In the genomic region with DNA sequence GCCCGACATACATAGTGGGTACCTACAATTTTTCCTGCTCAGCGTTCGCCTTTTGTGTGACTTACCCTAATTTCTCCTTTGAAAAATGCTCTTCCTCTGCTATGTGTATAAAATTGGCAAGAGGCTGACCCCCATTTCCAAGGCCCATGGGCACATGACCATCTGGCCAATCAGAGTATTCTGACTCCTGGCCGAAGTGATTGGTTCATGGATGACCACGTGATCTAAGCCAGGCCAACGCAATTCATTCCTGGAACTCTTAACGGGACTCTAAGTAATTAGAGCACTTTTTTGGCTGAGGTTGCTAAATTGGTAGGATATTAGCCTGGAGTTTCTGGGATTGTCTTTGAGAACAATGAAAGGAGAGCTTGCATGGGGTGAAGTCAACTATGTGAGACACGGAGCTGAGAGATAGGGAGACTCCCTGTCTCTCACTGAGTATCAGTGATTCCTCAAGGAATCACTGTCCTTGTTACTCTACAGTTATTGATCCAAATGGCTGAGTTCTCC, we compare ENCODE assay signal across 33 cellular contexts.
"Had no signal": no experiment of that assay in that cellular context is flagged by ENCODE, and none has a peak within 500 bp of the region (broad histone marks: within the 10 kb centered on the region; RNA-seq: fewer than 3 reads in every experiment).

No MANE protein-coding gene starts in this region.

- H3K4me1 Mint-ChIP-seq: activated CD4-positive, alpha-beta T cell treated with anti-CD3 and anti-CD28 coated beads for 36 hours; activated CD4-positive, alpha-beta T cell treated with anti-CD3 and anti-CD28 coated beads, Interleukin-2, amount 10 ng/mL, durations not matched to agents 24 days and 14 days; activated CD8-positive, alpha-beta memory T cell treated with anti-CD3 and anti-CD28 coated beads, Interleukin-2, amount 10 ng/mL, durations not matched to agents 7 days and 5 days; activated naive CD4-positive, alpha-beta T cell treated with anti-CD3 and anti-CD28 coated beads, Interleukin-2, amount 10 ng/mL, durations not matched to agents 7 days and 5 days; activated naive CD8-positive, alpha-beta T cell treated with anti-CD3 and anti-CD28 coated beads, Interleukin-2, amount 10 ng/mL, durations not matched to agents 7 days and 5 days; T-helper 17 cell had no signal

- H3K27ac ChIP-seq: ascending aorta, breast epithelium, cardiac muscle cell, colonic mucosa, epithelial cell of prostate, esophagus squamous epithelium, WERI-Rb-1 had no signal

- DNase-seq: activated CD4-positive, alpha-beta memory T cell treated with anti-CD3 and anti-CD28 coated beads for 36 hours; activated CD4-positive, alpha-beta T cell treated with anti-CD3 and anti-CD28 coated beads for 36 hours; activated CD4-positive, alpha-beta T cell treated with anti-CD3 and anti-CD28 coated beads, Interleukin-2, amount 10 ng/mL, durations not matched to agents 24 days and 14 days; activated CD4-positive, CD25-positive, alpha-beta regulatory T cell; activated CD4-positive, CD25-positive, alpha-beta regulatory T cell treated with anti-CD3 and anti-CD28 coated beads, Interleukin-2, amount 50 U/mL, for 72 hours; activated CD8-positive, alpha-beta memory T cell treated with anti-CD3 and anti-CD28 coated beads, Interleukin-2, amount 10 ng/mL, durations not matched to agents 7 days and 5 days; activated CD8-positive, alpha-beta memory T cell treated with anti-CD3 and anti-CD28 coated beads, Interleukin-2, amount 50 U/mL, for 4 hours; activated CD8-positive, alpha-beta T cell treated with anti-CD3 and anti-CD28 coated beads, Interleukin-2, amount 10 ng/mL, durations not matched to agents 7 days and 5 days; activated gamma-delta T cell; activated naive CD4-positive, alpha-beta T cell; activated naive CD4-positive, alpha-beta T cell treated with anti-CD3 and anti-CD28 coated beads, Interleukin-2, amount 10 ng/mL, durations not matched to agents 7 days and 5 days; activated naive CD8-positive, alpha-beta T cell treated with anti-CD3 and anti-CD28 coated beads, Interleukin-2, amount 10 ng/mL, durations not matched to agents 7 days and 5 days; activated T-cell treated with anti-CD3 and anti-CD28 coated beads for 4 hours; activated T-cell treated with anti-CD3 and anti-CD28 coated beads, Interleukin-2, amount 50 U/mL, for 24 hours; activated T-cell treated with anti-CD3 and anti-CD28 coated beads, Interleukin-2, amount 50 U/mL, for 72 hours; colonic mucosa; effector CD8-positive, alpha-beta T cell; esophagus squamous epithelium; foreskin melanocyte; head of caudate nucleus; T-helper 1 cell; T-helper 17 cell; T1000; WERI-Rb-1 had no signal

- H3K27me3 ChIP-seq: ascending aorta, breast epithelium, cardiac muscle cell, colonic mucosa, esophagus squamous epithelium had no signal

- H3K9me3 Mint-ChIP-seq: activated CD4-positive, alpha-beta T cell treated with anti-CD3 and anti-CD28 coated beads, Interleukin-2, amount 10 ng/mL, durations not matched to agents 24 days and 14 days; activated naive CD8-positive, alpha-beta T cell treated with anti-CD3 and anti-CD28 coated beads, Interleukin-2, amount 10 ng/mL, durations not matched to agents 7 days and 5 days had no signal

- H3K27ac Mint-ChIP-seq: activated CD4-positive, alpha-beta memory T cell treated with anti-CD3 and anti-CD28 coated beads for 36 hours; activated CD4-positive, alpha-beta T cell treated with anti-CD3 and anti-CD28 coated beads for 36 hours; activated CD4-positive, alpha-beta T cell treated with anti-CD3 and anti-CD28 coated beads, Interleukin-2, amount 10 ng/mL, durations not matched to agents 24 days and 14 days; activated CD8-positive, alpha-beta memory T cell treated with anti-CD3 and anti-CD28 coated beads, Interleukin-2, amount 10 ng/mL, durations not matched to agents 7 days and 5 days; activated CD8-positive, alpha-beta T cell treated with anti-CD3 and anti-CD28 coated beads, Interleukin-2, amount 10 ng/mL, durations not matched to agents 7 days and 5 days; activated naive CD4-positive, alpha-beta T cell treated with anti-CD3 and anti-CD28 coated beads, Interleukin-2, amount 10 ng/mL, durations not matched to agents 7 days and 5 days; activated naive CD4-positive, alpha-beta T cell treated with anti-CD3 and anti-CD28 coated beads, Interleukin-2, amount 50 U/mL, for 72 hours; activated naive CD8-positive, alpha-beta T cell treated with anti-CD3 and anti-CD28 coated beads, Interleukin-2, amount 10 ng/mL, durations not matched to agents 7 days and 5 days; activated T-cell treated with anti-CD3 and anti-CD28 coated beads, Interleukin-2, amount 50 U/mL, for 24 hours; activated T-cell treated with anti-CD3 and anti-CD28 coated beads, Interleukin-2, amount 50 U/mL, for 72 hours; brain; T-helper 17 cell; T-helper 2 cell treated with Interferon-gamma antibody and Interleukin-4, amounts not matched to agents 5 μg/mL and 100 μg/mL, for 36 hours had no signal

- H3K4me1 ChIP-seq: ascending aorta, breast epithelium, colonic mucosa, esophagus squamous epithelium had no signal

- H3K4me3 ChIP-seq: ascending aorta, breast epithelium, cardiac muscle cell, colonic mucosa, esophagus squamous epithelium had no signal

- H3K36me3 Mint-ChIP-seq: activated CD4-positive, alpha-beta memory T cell treated with anti-CD3 and anti-CD28 coated beads for 36 hours; activated CD8-positive, alpha-beta memory T cell treated with anti-CD3 and anti-CD28 coated beads, Interleukin-2, amount 10 ng/mL, durations not matched to agents 7 days and 5 days; activated naive CD4-positive, alpha-beta T cell treated with anti-CD3 and anti-CD28 coated beads, Interleukin-2, amount 10 ng/mL, durations not matched to agents 7 days and 5 days; activated naive CD4-positive, alpha-beta T cell treated with anti-CD3 and anti-CD28 coated beads, Interleukin-2, amount 50 U/mL, for 72 hours; activated naive CD8-positive, alpha-beta T cell treated with anti-CD3 and anti-CD28 coated beads, Interleukin-2, amount 10 ng/mL, durations not matched to agents 7 days and 5 days; brain had no signal

- H3K4me3 Mint-ChIP-seq: activated CD4-positive, alpha-beta memory T cell treated with anti-CD3 and anti-CD28 coated beads for 36 hours; activated CD4-positive, alpha-beta T cell treated with anti-CD3 and anti-CD28 coated beads for 36 hours; activated CD4-positive, alpha-beta T cell treated with anti-CD3 and anti-CD28 coated beads, Interleukin-2, amount 10 ng/mL, durations not matched to agents 24 days and 14 days; activated CD8-positive, alpha-beta memory T cell treated with anti-CD3 and anti-CD28 coated beads, Interleukin-2, amount 10 ng/mL, durations not matched to agents 7 days and 5 days; activated CD8-positive, alpha-beta T cell treated with anti-CD3 and anti-CD28 coated beads, Interleukin-2, amount 10 ng/mL, durations not matched to agents 7 days and 5 days; activated naive CD4-positive, alpha-beta T cell treated with anti-CD3 and anti-CD28 coated beads, Interleukin-2, amount 10 ng/mL, durations not matched to agents 7 days and 5 days; activated naive CD8-positive, alpha-beta T cell treated with anti-CD3 and anti-CD28 coated beads, Interleukin-2, amount 10 ng/mL, durations not matched to agents 7 days and 5 days; activated T-cell treated with anti-CD3 and anti-CD28 coated beads, Interleukin-2, amount 50 U/mL, for 24 hours; activated T-cell treated with anti-CD3 and anti-CD28 coated beads, Interleukin-2, amount 50 U/mL, for 72 hours; brain; T-helper 17 cell; T-helper 2 cell treated with Interferon-gamma antibody and Interleukin-4, amounts not matched to agents 5 μg/mL and 100 μg/mL, for 36 hours had no signal

- ATAC-seq: activated CD4-positive, alpha-beta T cell treated with anti-CD3 and anti-CD28 coated beads for 36 hours; activated CD8-positive, alpha-beta memory T cell treated with anti-CD3 and anti-CD28 coated beads, Interleukin-2, amount 10 ng/mL, durations not matched to agents 7 days and 5 days; activated CD8-positive, alpha-beta T cell treated with anti-CD3 and anti-CD28 coated beads, Interleukin-2, amount 10 ng/mL, durations not matched to agents 7 days and 5 days; activated naive CD4-positive, alpha-beta T cell treated with anti-CD3 and anti-CD28 coated beads, Interleukin-2, amount 50 U/mL, for 72 hours; activated T-cell treated with anti-CD3 and anti-CD28 coated beads, Interleukin-2, amount 50 U/mL, for 72 hours; T-helper 17 cell had no signal

- H3K27me3 Mint-ChIP-seq: activated CD4-positive, alpha-beta T cell treated with anti-CD3 and anti-CD28 coated beads for 36 hours; activated CD4-positive, alpha-beta T cell treated with anti-CD3 and anti-CD28 coated beads, Interleukin-2, amount 10 ng/mL, durations not matched to agents 24 days and 14 days; activated CD8-positive, alpha-beta memory T cell treated with anti-CD3 and anti-CD28 coated beads, Interleukin-2, amount 10 ng/mL, durations not matched to agents 7 days and 5 days; activated naive CD4-positive, alpha-beta T cell treated with anti-CD3 and anti-CD28 coated beads, Interleukin-2, amount 10 ng/mL, durations not matched to agents 7 days and 5 days; activated naive CD8-positive, alpha-beta T cell treated with anti-CD3 and anti-CD28 coated beads, Interleukin-2, amount 10 ng/mL, durations not matched to agents 7 days and 5 days; activated T-cell treated with anti-CD3 and anti-CD28 coated beads, Interleukin-2, amount 50 U/mL, for 24 hours; T-helper 17 cell had no signal

- H3K9me3 ChIP-seq: ascending aorta, breast epithelium, colonic mucosa, esophagus squamous epithelium had no signal

- FAIRE-seq: endometrium, endothelial cell of umbilical vein had no signal

- H3K36me3 ChIP-seq: ascending aorta, breast epithelium, cardiac muscle cell, colonic mucosa, esophagus squamous epithelium, WERI-Rb-1 had no signal
